In genomic region chr6:160282444-160282843, GRCh38 we compare ENCODE assay signal across 39 cellular contexts. TPM values are rescaled to one million over a fixed set of nuclear protein-coding genes. Genes with fewer than 3 reads are reported as not detected.
"Had no signal": no experiment of that assay in that cellular context is flagged by ENCODE, and none has a peak within 500 bp of the region (broad histone marks: within the 10 kb centered on the region; RNA-seq: fewer than 3 reads in every experiment).

No MANE protein-coding gene starts in this region.

- DNase-seq: Karpas-422, Kasumi-1, MG63, MM.1S, MV-4-11, NCI-H1048, NCI-H1092, NCI-H1092 treated with DMSO at 0.1 percent for 48 hours, NCI-H1105, NCI-H1105 treated with DMSO at 0.1 percent for 48 hours, NCI-H1417, NCI-H1417 treated with DMSO at 0.1 percent for 48 hours, NCI-H1436, NCI-H1436 treated with DMSO at 0.1 percent for 48 hours, NCI-H146, NCI-H1694, NCI-H1694 treated with DMSO at 0.1 percent for 48 hours, NCI-H187, NCI-H187 treated with DMSO at 0.1 percent for 48 hours, NCI-H1930, NCI-H2029, NCI-H2029 treated with DMSO at 0.1 percent for 48 hours, NCI-H2081, NCI-H2081 treated with DMSO at 0.1 percent for 48 hours, NCI-H2107, NCI-H2171, NCI-H2171 treated with DMSO at 0.1 percent for 48 hours, NCI-H2227 treated with DMSO at 0.1 percent for 48 hours, NCI-H226, NCI-H345, NCI-H446, NCI-H446 treated with DMSO at 0.1 percent for 48 hours, NCI-H510A, NCI-H510A treated with DMSO at 0.1 percent for 48 hours, NCI-H524 had no signal

- H3K27me3 ChIP-seq: MG63 had no signal

- H3K4me3 ChIP-seq: MG63 had no signal

- H3K36me3 ChIP-seq: MG63 had no signal

RNA-seq across cellular contexts. Expression of gene SLC22A2, which starts 23.8 kb away (rescaled TPM):
- total RNA-seq: LHCN-M2, M059J, MCF 10A, NCI-H460 had no signal
